In genomic region chr15:80936288-80937078, GRCh38 we compare ENCODE assay signal across 32 cellular contexts. TPM values are rescaled to one million over a fixed set of nuclear protein-coding genes. Genes with fewer than 3 reads are reported as not detected.
DNase-seq lines count a peak whose midpoint lies in the region; ATAC-seq, FAIRE-seq and TF ChIP-seq lines count a peak whose summit lies in the region.
"Had no signal": no experiment of that assay in that cellular context is flagged by ENCODE, and none has a peak within 500 bp of the region (broad histone marks: within the 10 kb centered on the region; RNA-seq: fewer than 3 reads in every experiment).

No MANE protein-coding gene starts in this region.

- H3K4me3 ChIP-seq in DOHH2 (ENCODE audit: low read length) (no peak overlapping the region), bronchial epithelial cell (ENCODE audit: low read depth, low read length) (no peak overlapping the region), sigmoid colon (no peak overlapping the region), stomach (no peak overlapping the region)
- H3K4me3 ChIP-seq: BLaER1, lung, ovary had no signal

- WGBS in sigmoid colon, 2 donors = 95 to 96% methylated on average over 16 of the region's 16 CpGs
- WGBS in stomach, 5 donors = 92 to 97% (median 95%) methylated on average over 14 to 16 of the region's 16 CpGs

- H3K9me3 Mint-ChIP-seq in activated naive CD4-positive, alpha-beta T cell treated with anti-CD3 and anti-CD28 coated beads, Interleukin-2, amount 50 U/mL, for 72 hours = no peaks in the 10 kb centered on the region
- H3K9me3 Mint-ChIP-seq: activated T-helper 17 cell treated with anti-CD3 and anti-CD28 coated beads, Interleukin-2, amount 50 U/mL, for 72 hours; nephron progenitor cell had no signal

- ATAC-seq in activated naive CD4-positive, alpha-beta T cell treated with anti-CD3 and anti-CD28 coated beads, Interleukin-2, amount 50 U/mL, for 72 hours = no peak
- no peak for ATAC-seq in HG03520 (IDR thresholded peaks at IDR 0.05; ENCODE audit: unreplicated experiment)
- ATAC-seq: activated CD8-positive, alpha-beta T cell treated with anti-CD3 and anti-CD28 coated beads, Interleukin-2, amount 10 ng/mL, durations not matched to agents 7 days and 5 days; activated T-helper 17 cell treated with anti-CD3 and anti-CD28 coated beads, Interleukin-2, amount 50 U/mL, for 72 hours; stimulated activated naive CD8-positive, alpha-beta T cell treated with anti-CD3 and anti-CD28 coated beads, Interleukin-15, Interleukin-2, amounts not matched to agents 100 U/mL and 50 U/mL, for 24 hours had no signal

- H3K79me2 ChIP-seq in DOHH2 (ENCODE audit: control insufficient read depth, low read length) = no peaks in the 10 kb centered on the region

- H4K20me1 ChIP-seq in DOHH2 (ENCODE audit: control insufficient read depth, insufficient read depth, low read depth, low read length) = no peaks in the 10 kb centered on the region
- H4K20me1 ChIP-seq: BLaER1 had no signal

- H3K9me3 ChIP-seq in DOHH2 (ENCODE audit: control insufficient read depth, insufficient read depth, low read length) (no peaks in the 10 kb centered on the region), sigmoid colon (no peaks in the 10 kb centered on the region), stomach (no peaks in the 10 kb centered on the region)
- H3K9me3 ChIP-seq: BLaER1, ovary had no signal

- peak; percentile 23 for FAIRE-seq in bronchial epithelial cell (lab: Jason Lieb, UNC)
- FAIRE-seq: colon, small intestine had no signal

- H3K27ac ChIP-seq in DOHH2 (ENCODE audit: low read depth, low read length) (no peak overlapping the region), sigmoid colon (peak overlapping the region in 3 of 4 donors; percentile 69 to 89 (median 76)), stomach (peak overlapping the region in 1 of 5 donors; percentile 73)
- H3K27ac ChIP-seq: BLaER1, ovary, VCaP had no signal

- no peak overlapping the region for H3K27ac Mint-ChIP-seq in activated naive CD4-positive, alpha-beta T cell treated with anti-CD3 and anti-CD28 coated beads, Interleukin-2, amount 50 U/mL, for 72 hours
- H3K27ac Mint-ChIP-seq: activated CD8-positive, alpha-beta T cell treated with anti-CD3 and anti-CD28 coated beads, Interleukin-2, amount 10 ng/mL, durations not matched to agents 7 days and 5 days; activated naive CD8-positive, alpha-beta T cell; activated T-helper 17 cell treated with anti-CD3 and anti-CD28 coated beads, Interleukin-2, amount 50 U/mL, for 72 hours; nephron progenitor cell had no signal

- H3F3A ChIP-seq in DOHH2 (ENCODE audit: control insufficient read depth, insufficient read depth) = no peaks in the 10 kb centered on the region

- no peaks in the 10 kb centered on the region for H3K9me2 ChIP-seq in DOHH2 (replicated peaks; ENCODE audit: control insufficient read depth, low read length)

- no peaks in the 10 kb centered on the region for H3K4me1 ChIP-seq in DOHH2 (ENCODE audit: control insufficient read depth, low read length)
- peaks cover 0 to 74% (median 66%) of the 10 kb centered on the region in 4 donors for H3K4me1 ChIP-seq in sigmoid colon
- peaks cover 0 to 19% (median 5%) of the 10 kb centered on the region in 4 donors for H3K4me1 ChIP-seq in stomach

- peaks cover 4 to 6% of the 10 kb centered on the region in 2 donors for H3K36me3 Mint-ChIP-seq in activated naive CD4-positive, alpha-beta T cell treated with anti-CD3 and anti-CD28 coated beads, Interleukin-2, amount 50 U/mL, for 72 hours

- H3K36me3 ChIP-seq in DOHH2 (ENCODE audit: control insufficient read depth, low read length) (no peaks in the 10 kb centered on the region), bronchial epithelial cell (ENCODE audit: control insufficient read depth, insufficient read depth, low read length) (no peaks in the 10 kb centered on the region), sigmoid colon (no peaks in the 10 kb centered on the region), stomach (peaks cover 3 to 30% (median 22%) of the 10 kb centered on the region in 4 donors)
- H3K36me3 ChIP-seq: ovary had no signal

- intact Hi-C loops in sigmoid colon (cut with DNase I) (loop anchor here (2.0 to 10.0 kb wide), 2 partner anchors 120 to 242 kb away; partner anchors contain the start of gene ABHD17C), stomach (cut with DNase I; ENCODE audit: low total_unique reads) (no loop called here)

- H3K27me3 ChIP-seq in DOHH2 (ENCODE audit: control insufficient read depth, low read length) (no peaks in the 10 kb centered on the region), bronchial epithelial cell (ENCODE audit: control insufficient read depth, insufficient read depth, low read length) (no peaks in the 10 kb centered on the region), sigmoid colon (no peaks in the 10 kb centered on the region), stomach (no peaks in the 10 kb centered on the region)
- H3K27me3 ChIP-seq: BLaER1, ovary had no signal

- TF ChIP-seq CTCF in DOHH2 (IDR thresholded peaks at IDR 0.05; ENCODE audit: low read depth, low read length, poor library complexity, severe bottlenecking) (peak; percentile 21), bronchial epithelial cell (IDR thresholded peaks at IDR 0.05; ENCODE audit: insufficient read depth, low read length, severe bottlenecking) (no peak), sigmoid colon (IDR thresholded peaks at IDR 0.05) (no peak), stomach (IDR thresholded peaks at IDR 0.05) (no peak)

- DNase-seq in bronchial epithelial cell (ENCODE audit: low read depth) (no peak), islet precursor cell (peak; percentile 61), sigmoid colon (peak; percentile 79), NCI-H774 (lab: John Stamatoyannopoulos, UW) (no peak), stomach (no peak)
- no peak for DNase-seq in activated naive CD4-positive, alpha-beta T cell treated with anti-CD3 and anti-CD28 coated beads, Interleukin-2, amount 50 U/mL, for 72 hours (ENCODE audit: low spot score in 2 of 2)
- DNase-seq: ACHN; activated CD4-positive, alpha-beta T cell treated with anti-CD3 and anti-CD28 coated beads for 4 hours; activated CD8-positive, alpha-beta T cell treated with anti-CD3 and anti-CD28 coated beads, Interleukin-2, amount 10 ng/mL, durations not matched to agents 7 days and 5 days; DMS153; effector CD8-positive, alpha-beta T cell; foreskin fibroblast; HCEC 1CT; Kasumi-1; NCI-H1436; NCI-H748 treated with DMSO at 0.1 percent for 48 hours; nephron progenitor cell; ovary; retina; SIG-M5; small intestine; stimulated activated CD4-positive, alpha-beta T cell treated with anti-CD3 and anti-CD28 coated beads, Interleukin-1b, Interleukin-23, amount 100 ng/mL, for 48 hours; stimulated activated naive CD8-positive, alpha-beta T cell treated with anti-CD3 and anti-CD28 coated beads, Interleukin-15, Interleukin-2, amounts not matched to agents 100 U/mL and 50 U/mL, for 24 hours; SW 1271 had no signal

- no peak for TF ChIP-seq POLR2A in sigmoid colon (IDR thresholded peaks at IDR 0.05)
- no peak for TF ChIP-seq POLR2A in stomach (IDR thresholded peaks at IDR 0.05)

- TF ChIP-seq EP300 in sigmoid colon (IDR thresholded peaks at IDR 0.05) (peak; percentile 54 to 87 (median 62)), stomach (IDR thresholded peaks at IDR 0.05) (no peak)

- no peak overlapping the region for H3K4me2 ChIP-seq in DOHH2 (ENCODE audit: low read length)
- H3K4me2 ChIP-seq: BLaER1 had no signal

RNA-seq across cellular contexts. Expression of gene MESD, which starts 53.1 kb away (rescaled TPM):
- total RNA-seq in bronchial epithelial cell = 23.9 and 24.7 TPM in 2 replicates
- total RNA-seq in sigmoid colon = 10 to 100 TPM; 11.7 to 20.8 (median 15.7) TPM
- polyA plus RNA-seq in sigmoid colon = 10 to 100 TPM in 1 of 3 donors, 1 to 10 TPM in 2; 5.4 to 20.1 (median 6.9) TPM
- 10 to 100 TPM; 15.8 to 21.8 TPM for total RNA-seq in activated naive CD4-positive, alpha-beta T cell treated with anti-CD3 and anti-CD28 coated beads, Interleukin-2, amount 50 U/mL, for 72 hours
- total RNA-seq in stomach = 10 to 100 TPM; 11.2 to 34.8 (median 24.2) TPM
- 1 to 10 TPM; 5.5 to 10.0 (median 9.2) TPM for polyA plus RNA-seq in stomach

Comparison
In these comparisons a context has a peak if more than half of its experiments do, and no peak if none do; other contexts are left out.
1. DNase-seq: peak in islet precursor cell (single experiment) and sigmoid colon (single experiment); none in bronchial epithelial cell (single experiment), activated naive CD4-positive, alpha-beta T cell treated with anti-CD3 and anti-CD28 coated beads, Interleukin-2, amount 50 U/mL, for 72 hours (0 of 2), NCI-H774 (single experiment) and stomach (single experiment).